Comparison of ENCODE assay signal across 29 cellular contexts in genomic region chr1:248802454-248802853, GRCh38. TPM values are rescaled to one million over a fixed set of nuclear protein-coding genes. Genes with fewer than 3 reads are reported as not detected.
"Had no signal": no experiment of that assay in that cellular context is flagged by ENCODE, and none has a peak within 500 bp of the region (broad histone marks: within the 10 kb centered on the region; RNA-seq: fewer than 3 reads in every experiment).

No MANE protein-coding gene starts in this region.

- H3K4me1 ChIP-seq: tibial artery had no signal

- H3K27ac Mint-ChIP-seq: immature natural killer cell; natural killer cell; progenitor cell of endocrine pancreas; stimulated activated effector memory CD8-positive, alpha-beta T cell treated with anti-CD3 and anti-CD28 coated beads, Interleukin-12 subunit alpha, Interleukin-12 subunit beta, amount 100 ng/mL, for 72 hours had no signal

- H3K27ac ChIP-seq: epithelial cell of prostate, esophagus muscularis mucosa, gastroesophageal sphincter, ovary, tibial artery, upper lobe of right lung had no signal

- H3K4me1 Mint-ChIP-seq: central memory CD8-positive, alpha-beta T cell; neural crest cell had no signal

- H3K36me3 ChIP-seq: esophagus muscularis mucosa, gastroesophageal sphincter, ovary, tibial artery, upper lobe of right lung had no signal

- H3K4me3 ChIP-seq: esophagus muscularis mucosa, gastroesophageal sphincter, ovary, smooth muscle cell, tibial artery, upper lobe of right lung had no signal

- H3K4me3 Mint-ChIP-seq: central memory CD8-positive, alpha-beta T cell; immature natural killer cell; natural killer cell; neural crest cell; stimulated activated effector memory CD8-positive, alpha-beta T cell treated with anti-CD3 and anti-CD28 coated beads, Interleukin-12 subunit alpha, Interleukin-12 subunit beta, amount 100 ng/mL, for 72 hours had no signal

- H3K27me3 Mint-ChIP-seq: progenitor cell of endocrine pancreas had no signal

- H3K4me2 ChIP-seq: smooth muscle cell had no signal

- H3K9me3 ChIP-seq: esophagus muscularis mucosa, gastroesophageal sphincter, ovary, tibial artery, upper lobe of right lung had no signal

- H3K27me3 ChIP-seq: gastroesophageal sphincter, ovary, tibial artery had no signal

- DNase-seq: effector memory CD4-positive, alpha-beta T cell; foreskin fibroblast; glutamatergic neuron; immature natural killer cell; kidney; left cardiac atrium; mesendoderm; natural killer cell; nucleus accumbens; ovary; right cardiac atrium; stimulated activated CD4-positive, alpha-beta T cell treated with anti-CD3 and anti-CD28 coated beads, Interleukin-4, amount 100 ng/mL, for 1 hour; stimulated activated CD8-positive, alpha-beta memory T cell treated with anti-CD3 and anti-CD28 coated beads, Interleukin-4, amount 100 ng/mL, for 48 hours; stimulated activated naive CD8-positive, alpha-beta T cell treated with anti-CD3 and anti-CD28 coated beads, Interleukin-15, Interleukin-2, amounts not matched to agents 100 U/mL and 50 U/mL, for 24 hours; tibial artery; upper lobe of right lung had no signal

- ATAC-seq: gastroesophageal sphincter; left cardiac atrium; natural killer cell; right cardiac atrium; stimulated activated effector memory CD8-positive, alpha-beta T cell treated with anti-CD3 and anti-CD28 coated beads, Interleukin-12 subunit alpha, Interleukin-12 subunit beta, amount 100 ng/mL, for 72 hours; stimulated activated naive CD8-positive, alpha-beta T cell treated with anti-CD3 and anti-CD28 coated beads, Interleukin-15, Interleukin-2, amounts not matched to agents 100 U/mL and 50 U/mL, for 24 hours; upper lobe of right lung had no signal

- H3K9me3 Mint-ChIP-seq: central memory CD8-positive, alpha-beta T cell; natural killer cell; stimulated activated effector memory CD8-positive, alpha-beta T cell treated with anti-CD3 and anti-CD28 coated beads, Interleukin-12 subunit alpha, Interleukin-12 subunit beta, amount 100 ng/mL, for 72 hours had no signal

RNA-seq across cellular contexts. Expression of gene LYPD8, which starts 46.9 kb away (rescaled TPM):
- total RNA-seq: gastroesophageal sphincter, left cardiac atrium, liver, lung microvascular endothelial cell, mononuclear cell, myocyte, natural killer cell, neural crest cell, progenitor cell of endocrine pancreas, right cardiac atrium, smooth muscle cell, temporal lobe, upper lobe of right lung had no signal
- polyA plus RNA-seq: immature natural killer cell, liver, ovary, right cardiac atrium, smooth muscle cell had no signal
